In genomic region chr3:120420855-120421570, GRCh38 we compare ENCODE assay signal across 8 cellular contexts. TPM values are rescaled to one million over a fixed set of nuclear protein-coding genes. Genes with fewer than 3 reads are reported as not detected.
DNase-seq lines count a peak whose midpoint lies in the region; ATAC-seq and TF ChIP-seq lines count a peak whose summit lies in the region.

No MANE protein-coding gene starts in this region.

- peak; percentile 32 to 34 for ATAC-seq in left cardiac atrium
- peak; percentile 18 for ATAC-seq in sciatic nerve
- ATAC-seq in HG03135 (IDR thresholded peaks at IDR 0.05; ENCODE audit: unreplicated experiment): no peak
- no peak for ATAC-seq in HG02759 (IDR thresholded peaks at IDR 0.05; ENCODE audit: unreplicated experiment)

- peak; percentile 7 for TF ChIP-seq CTCF in astrocyte of the spinal cord (IDR thresholded peaks at IDR 0.05; ENCODE audit: low read depth, low read length)

- intact Hi-C loops in left cardiac atrium (cut with DNase I) (no loop called here), sciatic nerve (cut with DNase I) (loop anchor here (5.0 kb wide), 1 partner anchor 86 kb away; no protein-coding TSS in a partner anchor)

- in situ Hi-C loops in astrocyte of the spinal cord (cut with HindIII; ENCODE audit: low sequenced_read_pairs): loop anchor here (10.0 kb wide), 1 partner anchor 134 kb away; no protein-coding TSS in a partner anchor

- peak; percentile 35 for DNase-seq in EL
- DNase-seq in astrocyte of the spinal cord (ENCODE audit: low read depth, low spot score): peak; percentile 70
- DNase-seq in left cardiac atrium: peak; percentile 43
- DNase-seq in sciatic nerve (ENCODE audit: low spot score): no peak
- no peak for DNase-seq in DMS 273 treated with DMSO at 0.1 percent for 48 hours (lab: John Stamatoyannopoulos, UW)
- no peak for DNase-seq in AML-193 (lab: John Stamatoyannopoulos, UW)

- H3K4me3 ChIP-seq in astrocyte of the spinal cord (ENCODE audit: low read depth, low read length): no peak overlapping the region

RNA-seq across cellular contexts. Expression of gene FSTL1, which starts 29.8 kb away (rescaled TPM):
- total RNA-seq in left cardiac atrium (100 to 1,000 TPM; 376 to 503 TPM), sciatic nerve (480 TPM)

Comparison
In these comparisons a context has a peak if more than half of its experiments do, and no peak if none do; other contexts are left out.
1. DNase-seq: peak in EL (single experiment), astrocyte of the spinal cord (single experiment) and left cardiac atrium (single experiment); none in sciatic nerve (single experiment), DMS 273 treated with DMSO at 0.1 percent for 48 hours (single experiment) and AML-193 (0 of 2).
2. ATAC-seq: peak in left cardiac atrium (2 of 2) and sciatic nerve (single experiment); none in HG03135 (single experiment) and HG02759 (single experiment).